1 cellular context compared by ENCODE assay signal in genomic region chr3:132570011-132570410, GRCh38.
TF ChIP-seq lines count a peak whose summit lies in the region.

No MANE protein-coding gene starts in this region.

TF ChIP-seq in IMR-90, 13 proteins besides CTCF, POLR2A, EP300 and RAD21:
- TF ChIP-seq BHLHE40 (IDR thresholded peaks at IDR 0.05; ENCODE audit: low read depth, low read length) (no peak), CEBPB (IDR thresholded peaks at IDR 0.05; ENCODE audit: low read depth, low read length) (no peak), FOS (IDR thresholded peaks at IDR 0.05; ENCODE audit: low read depth, low read length) (no peak), MAZ (IDR thresholded peaks at IDR 0.05; ENCODE audit: borderline replicate concordance, low read depth, low read length) (no peak), SMC3 (IDR thresholded peaks at IDR 0.05; ENCODE audit: low read depth, low read length) (no peak), CHD1 (IDR thresholded peaks at IDR 0.05; ENCODE audit: low read depth, low read length) (no peak), MAFK (IDR thresholded peaks at IDR 0.05; ENCODE audit: low read depth, low read length) (no peak), RCOR1 (IDR thresholded peaks at IDR 0.05; ENCODE audit: insufficient replicate concordance, low read length) (no peak), MXI1 (IDR thresholded peaks at IDR 0.05; ENCODE audit: borderline replicate concordance, low read depth, low read length) (no peak), NFE2L2 (IDR thresholded peaks at IDR 0.05; ENCODE audit: low read depth, low read length) (no peak), RFX5 (IDR thresholded peaks at IDR 0.05; ENCODE audit: low read depth, low read length) (no peak)
- TF ChIP-seq, protein P1, sequence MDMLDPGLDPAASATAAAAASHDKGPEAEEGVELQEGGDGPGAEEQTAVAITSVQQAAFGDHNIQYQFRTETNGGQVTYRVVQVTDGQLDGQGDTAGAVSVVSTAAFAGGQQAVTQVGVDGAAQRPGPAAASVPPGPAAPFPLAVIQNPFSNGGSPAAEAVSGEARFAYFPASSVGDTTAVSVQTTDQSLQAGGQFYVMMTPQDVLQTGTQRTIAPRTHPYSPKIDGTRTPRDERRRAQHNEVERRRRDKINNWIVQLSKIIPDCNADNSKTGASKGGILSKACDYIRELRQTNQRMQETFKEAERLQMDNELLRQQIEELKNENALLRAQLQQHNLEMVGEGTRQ (IDR thresholded peaks at IDR 0.05; ENCODE audit: low read depth, low read length), result no peak
- TF ChIP-seq, protein P2, sequence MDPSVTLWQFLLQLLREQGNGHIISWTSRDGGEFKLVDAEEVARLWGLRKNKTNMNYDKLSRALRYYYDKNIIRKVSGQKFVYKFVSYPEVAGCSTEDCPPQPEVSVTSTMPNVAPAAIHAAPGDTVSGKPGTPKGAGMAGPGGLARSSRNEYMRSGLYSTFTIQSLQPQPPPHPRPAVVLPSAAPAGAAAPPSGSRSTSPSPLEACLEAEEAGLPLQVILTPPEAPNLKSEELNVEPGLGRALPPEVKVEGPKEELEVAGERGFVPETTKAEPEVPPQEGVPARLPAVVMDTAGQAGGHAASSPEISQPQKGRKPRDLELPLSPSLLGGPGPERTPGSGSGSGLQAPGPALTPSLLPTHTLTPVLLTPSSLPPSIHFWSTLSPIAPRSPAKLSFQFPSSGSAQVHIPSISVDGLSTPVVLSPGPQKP (IDR thresholded peaks at IDR 0.05; ENCODE audit: borderline replicate concordance, low read depth, low read length), result no peak
